ENCODE assay signal across 9 cellular contexts in the genomic region with DNA sequence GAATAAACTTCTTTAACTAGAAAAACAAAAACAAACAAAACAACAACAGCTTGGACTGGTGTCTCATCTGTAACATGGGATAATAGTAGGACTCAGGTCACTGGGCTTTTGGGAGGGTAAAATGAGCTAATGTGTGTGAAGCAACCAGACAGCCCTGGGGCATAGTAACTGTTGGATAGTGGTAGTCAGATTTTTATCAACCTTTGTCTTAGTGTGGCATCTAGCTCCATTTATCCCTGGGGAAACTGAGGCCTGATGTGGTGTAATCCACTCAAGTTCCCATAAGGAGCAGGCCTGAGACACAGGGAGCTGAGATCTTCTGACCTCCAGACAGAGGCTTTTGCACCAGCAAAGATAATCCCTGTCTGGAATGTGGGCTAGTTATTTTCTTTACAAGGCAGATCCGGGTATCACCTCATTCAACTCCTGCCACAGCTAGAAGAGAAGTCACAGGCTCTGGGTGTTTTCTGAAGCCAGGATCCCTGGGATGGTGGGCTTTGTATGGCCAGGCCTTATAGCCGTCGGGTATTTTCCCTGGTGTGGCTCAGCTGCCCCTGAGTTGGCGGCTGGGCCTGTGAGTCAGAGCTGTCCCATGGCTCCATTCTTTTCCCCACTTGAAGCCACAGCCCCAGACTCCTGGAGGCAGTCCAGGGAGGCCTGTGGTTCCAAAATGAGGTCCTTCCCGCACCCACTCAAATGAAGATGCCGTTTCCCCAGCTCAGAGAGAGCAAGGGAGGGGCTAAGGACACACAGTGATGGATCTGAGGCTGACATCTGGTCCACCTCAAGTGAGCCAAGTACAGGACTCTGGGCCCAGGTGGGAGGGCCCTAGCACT. TPM values are rescaled to one million over a fixed set of nuclear protein-coding genes. Genes with fewer than 3 reads are reported as not detected.
A peak's percentile ranks its signal among the peaks of the same experiment; 100 is the strongest.
DNase-seq lines count a peak whose midpoint lies in the region; ATAC-seq and TF ChIP-seq lines count a peak whose summit lies in the region.
"Had no signal": no experiment of that assay in that cellular context is flagged by ENCODE, and none has a peak within 500 bp of the region (broad histone marks: within the 10 kb centered on the region; RNA-seq: fewer than 3 reads in every experiment).

No MANE protein-coding gene starts in this region.

- POLR2A ChIA-PET in A673 (lab: Charles Lee; ENCODE audit: low non-redundant PET): no interaction called here

- TF ChIP-seq CTCF in A673 (conservative IDR thresholded peaks at IDR 0.05; ENCODE audit: low read depth, low read length): no peak
- no peak for TF ChIP-seq CTCF in mucosa of descending colon (IDR thresholded peaks at IDR 0.05)

- peaks cover 11% of the 10 kb centered on the region for H3K4me1 ChIP-seq in A673 (ENCODE audit: insufficient read depth, low read length, poor library complexity, severe bottlenecking)
- peaks cover 6% of the 10 kb centered on the region for H3K4me1 ChIP-seq in mucosa of descending colon (ENCODE audit: low read depth)

- TF ChIP-seq POLR2A in erythroblast (IDR thresholded peaks at IDR 0.05; ENCODE audit: low read length): no peak

- peaks cover 5% of the 10 kb centered on the region for H3K36me3 ChIP-seq in A673 (ENCODE audit: insufficient read depth, low read length, poor library complexity, severe bottlenecking)
- no peaks in the 10 kb centered on the region for H3K36me3 ChIP-seq in mucosa of descending colon (ENCODE audit: low read depth)

- H3K4me3 ChIP-seq in A673 (ENCODE audit: low read depth, low read length, poor library complexity, severe bottlenecking): no peak overlapping the region
- no peak overlapping the region for H3K4me3 ChIP-seq in mucosa of descending colon

- BruUV-seq in A673 (replicated peaks; lab: Mats Ljungman, UMichigan): no TSS peak

- H3K27me3 ChIP-seq in A673 (replicated peaks; ENCODE audit: insufficient read depth, low read depth, low read length, poor library complexity): no peaks in the 10 kb centered on the region

- peak; percentile 40 for DNase-seq in A673 (ENCODE audit: low spot score)
- peak; percentile 85 for DNase-seq in HT1080 (ENCODE audit: low read depth)
- peak; percentile 83 for DNase-seq in dedifferentiated amniotic fluid mesenchymal stem cell (ENCODE audit: extremely low spot score)
- no peak for DNase-seq in mucosa of descending colon
- no peak for DNase-seq in erythroblast (lab: John Stamatoyannopoulos, UW)
- DNase-seq in SKM-1 treated with dmso at 0.1 percent for 144 hours (lab: John Stamatoyannopoulos, UW; ENCODE audit: unreplicated experiment): no peak
- DNase-seq: NCI-H1930 had no signal

- CTCF ChIA-PET in A673 (lab: Charles Lee): no interaction called here

- H3K27ac ChIP-seq in A673 (ENCODE audit: low read depth, low read length, poor library complexity, severe bottlenecking): no peak overlapping the region

- no peaks in the 10 kb centered on the region for H3K9me3 ChIP-seq in A673 (ENCODE audit: low read depth, low read length, poor library complexity, severe bottlenecking)
- no peaks in the 10 kb centered on the region for H3K9me3 ChIP-seq in mucosa of descending colon

- peak; percentile 17 for ATAC-seq in mucosa of descending colon
- no peak for ATAC-seq in GM21390 (IDR thresholded peaks at IDR 0.05; ENCODE audit: unreplicated experiment)
- no peak for ATAC-seq in GM21723 (IDR thresholded peaks at IDR 0.05; ENCODE audit: unreplicated experiment)

- intact Hi-C loops in A673 (cut with micrococcal nuclease; ENCODE audit: unreplicated experiment) (loop anchor here (10.0 kb wide), 1 partner anchor 278 kb away; no protein-coding TSS in a partner anchor), mucosa of descending colon (cut with DNase I, micrococcal nuclease) (no loop called here)

RNA-seq across cellular contexts. Expression of a gene that starts 26.1 kb away (rescaled TPM):
- total RNA-seq in A673 (2021) (not detected in 2 replicates), mucosa of descending colon (10 to 100 TPM in 2 of 3 donors, 1 to 10 TPM in 1; 9.0 to 39.0 (median 20.4) TPM)
- total RNA-seq in HT1080 (2014; rRNA removed; shearing (Covaris generic)): 2.3 and 3.9 TPM in 2 replicates
- polyA plus RNA-seq in HT1080 (2015; cell fraction: cytosol; rRNA removed): 6.5 and 6.9 TPM in 2 replicates
- polyA plus RNA-seq in HT1080 (2015; cell fraction: nucleus; rRNA removed): 4.9 and 6.3 TPM in 2 replicates

RNA-seq across cellular contexts. Expression of a gene that starts 43.2 kb away (rescaled TPM):
- total RNA-seq in A673 (2021) (25.9 and 58.3 TPM in 2 replicates), mucosa of descending colon (10 to 100 TPM; 13.9 to 61.5 (median 27.1) TPM)
- total RNA-seq in HT1080 (2014; rRNA removed; shearing (Covaris generic)): 2.2 and 5.4 TPM in 2 replicates
- polyA plus RNA-seq in HT1080 (2015; cell fraction: cytosol; rRNA removed): 3.0 and 4.2 TPM in 2 replicates
- 11.6 and 12.4 TPM in 2 replicates for polyA plus RNA-seq in HT1080 (2015; cell fraction: nucleus; rRNA removed)

RNA-seq across cellular contexts. Expression of a gene that starts 54.1 kb away (rescaled TPM):
- not detected in 2 replicates for total RNA-seq in A673 (2021)
- total RNA-seq in HT1080 (2014; rRNA removed; shearing (Covaris generic)): not detected in 2 replicates
- not detected in 2 replicates for polyA plus RNA-seq in HT1080 (2015; cell fraction: cytosol; rRNA removed)
- polyA plus RNA-seq in HT1080 (2015; cell fraction: nucleus; rRNA removed): not detected in 2 replicates
- 100 to 1,000 TPM; 140 to 306 (median 302) TPM for total RNA-seq in mucosa of descending colon

Comparison
In these comparisons a context has a peak if more than half of its experiments do, and no peak if none do; other contexts are left out.
1. DNase-seq: peak in A673 (single experiment), HT1080 (single experiment) and dedifferentiated amniotic fluid mesenchymal stem cell (single experiment); none in mucosa of descending colon (0 of 3), erythroblast (0 of 2) and SKM-1 treated with dmso at 0.1 percent for 144 hours (single experiment).
2. RNA of a gene that starts 54.1 kb away (total RNA-seq): 140 to 306 TPM in mucosa of descending colon; not detected in A673 and not detected in HT1080; every median in the first group is over 100 times any median in the second.